24 cellular contexts compared by ENCODE assay signal in genomic region chr5:150073086-150073625, GRCh38. TPM values are rescaled to one million over a fixed set of nuclear protein-coding genes. Genes with fewer than 3 reads are reported as not detected.
"Had no signal": no experiment of that assay in that cellular context is flagged by ENCODE, and none has a peak within 500 bp of the region (broad histone marks: within the 10 kb centered on the region; RNA-seq: fewer than 3 reads in every experiment).

No MANE protein-coding gene starts in this region.

- H3K4me3 Mint-ChIP-seq: activated CD4-positive, alpha-beta memory T cell treated with anti-CD3 and anti-CD28 coated beads, Interleukin-2, amount 10 ng/mL, durations not matched to agents 7 days and 5 days; activated naive CD4-positive, alpha-beta T cell treated with anti-CD3 and anti-CD28 coated beads, Interleukin-2, amount 50 U/mL, for 24 hours; nephron progenitor cell; stimulated activated naive CD8-positive, alpha-beta T cell treated with anti-CD3 and anti-CD28 coated beads, Interleukin-15, Interleukin-2, amounts not matched to agents 100 ng/mL and 50 ng/mL, for 24 hours; T-cell had no signal

- H3K4me1 ChIP-seq: body of pancreas, right lobe of liver, testis had no signal

- ATAC-seq: activated CD4-positive, CD25-positive, alpha-beta regulatory T cell treated with anti-CD3 and anti-CD28 coated beads, Interleukin-2, amount 50 U/mL, for 24 hours; body of pancreas; left lung; right lobe of liver; T-cell had no signal

- H3K27me3 Mint-ChIP-seq: activated naive CD4-positive, alpha-beta T cell treated with anti-CD3 and anti-CD28 coated beads, Interleukin-2, amount 50 U/mL, for 24 hours; stimulated activated naive CD8-positive, alpha-beta T cell treated with anti-CD3 and anti-CD28 coated beads, Interleukin-15, Interleukin-2, amounts not matched to agents 100 ng/mL and 50 ng/mL, for 24 hours; T-cell had no signal

- H3K27ac Mint-ChIP-seq: activated CD4-positive, alpha-beta memory T cell treated with anti-CD3 and anti-CD28 coated beads, Interleukin-2, amount 10 ng/mL, durations not matched to agents 7 days and 5 days; activated naive CD4-positive, alpha-beta T cell treated with anti-CD3 and anti-CD28 coated beads, Interleukin-2, amount 50 U/mL, for 24 hours; activated T-helper 2 cell treated with anti-CD3 and anti-CD28 coated beads, Interferon-gamma antibody, Interleukin-2, Interleukin-4, amounts not matched to agents 10 μg/mL and 5 μg/mL and 100 μg/mL, durations not matched to agents 14 hours and 24 hours and 36 hours; nephron progenitor cell; stimulated activated naive CD8-positive, alpha-beta T cell treated with anti-CD3 and anti-CD28 coated beads, Interleukin-15, Interleukin-2, amounts not matched to agents 100 ng/mL and 50 ng/mL, for 24 hours; T-cell had no signal

- H3K36me3 ChIP-seq: ovary, right lobe of liver had no signal

- H3K27ac ChIP-seq: body of pancreas, left lung, ovary, right lobe of liver, testis had no signal

- FAIRE-seq: keratinocyte, urothelium cell line had no signal

- H3K4me3 ChIP-seq: body of pancreas, left lung, ovary, right lobe of liver, smooth muscle cell, testis had no signal

- DNase-seq: activated CD4-positive, alpha-beta memory T cell treated with anti-CD3 and anti-CD28 coated beads, Interleukin-2, amount 10 ng/mL, durations not matched to agents 7 days and 5 days; amniotic stem cell; central memory CD4-positive, alpha-beta T cell; cortex of kidney; effector CD8-positive, alpha-beta T cell; foreskin fibroblast; hippocampal formation; left lung; nephron progenitor cell; ovary; SK-N-SH; T-helper 9 cell; testis had no signal

- H3K36me3 Mint-ChIP-seq: activated naive CD4-positive, alpha-beta T cell treated with anti-CD3 and anti-CD28 coated beads, Interleukin-2, amount 50 U/mL, for 24 hours; T-cell had no signal

- H3K9me3 ChIP-seq: body of pancreas, left lung, ovary, right lobe of liver, SK-N-SH, testis had no signal

- H3K4me1 Mint-ChIP-seq: activated naive CD4-positive, alpha-beta T cell treated with anti-CD3 and anti-CD28 coated beads, Interleukin-2, amount 50 U/mL, for 24 hours; T-cell had no signal

- H3K9me3 Mint-ChIP-seq: activated CD4-positive, alpha-beta memory T cell treated with anti-CD3 and anti-CD28 coated beads, Interleukin-2, amount 10 ng/mL, durations not matched to agents 7 days and 5 days; activated naive CD4-positive, alpha-beta T cell treated with anti-CD3 and anti-CD28 coated beads, Interleukin-2, amount 50 U/mL, for 24 hours; activated T-helper 2 cell treated with anti-CD3 and anti-CD28 coated beads, Interferon-gamma antibody, Interleukin-2, Interleukin-4, amounts not matched to agents 10 μg/mL and 5 μg/mL and 100 μg/mL, durations not matched to agents 14 hours and 24 hours and 36 hours; stimulated activated naive CD8-positive, alpha-beta T cell treated with anti-CD3 and anti-CD28 coated beads, Interleukin-15, Interleukin-2, amounts not matched to agents 100 ng/mL and 50 ng/mL, for 24 hours; T-cell had no signal

RNA-seq across cellular contexts. Expression of gene CSF1R, which starts 13.2 kb away (rescaled TPM):
- total RNA-seq: pulmonary artery endothelial cell had no signal
